In genomic region chr11:75852406-75853017, GRCh38 we compare ENCODE assay signal across 1 cellular context.
TF ChIP-seq lines count a peak whose summit lies in the region.

No MANE protein-coding gene starts in this region.

TF ChIP-seq in HCT116, 20 proteins besides CTCF, POLR2A, EP300 and RAD21 (continued from another document):
- TF ChIP-seq, protein P1, sequence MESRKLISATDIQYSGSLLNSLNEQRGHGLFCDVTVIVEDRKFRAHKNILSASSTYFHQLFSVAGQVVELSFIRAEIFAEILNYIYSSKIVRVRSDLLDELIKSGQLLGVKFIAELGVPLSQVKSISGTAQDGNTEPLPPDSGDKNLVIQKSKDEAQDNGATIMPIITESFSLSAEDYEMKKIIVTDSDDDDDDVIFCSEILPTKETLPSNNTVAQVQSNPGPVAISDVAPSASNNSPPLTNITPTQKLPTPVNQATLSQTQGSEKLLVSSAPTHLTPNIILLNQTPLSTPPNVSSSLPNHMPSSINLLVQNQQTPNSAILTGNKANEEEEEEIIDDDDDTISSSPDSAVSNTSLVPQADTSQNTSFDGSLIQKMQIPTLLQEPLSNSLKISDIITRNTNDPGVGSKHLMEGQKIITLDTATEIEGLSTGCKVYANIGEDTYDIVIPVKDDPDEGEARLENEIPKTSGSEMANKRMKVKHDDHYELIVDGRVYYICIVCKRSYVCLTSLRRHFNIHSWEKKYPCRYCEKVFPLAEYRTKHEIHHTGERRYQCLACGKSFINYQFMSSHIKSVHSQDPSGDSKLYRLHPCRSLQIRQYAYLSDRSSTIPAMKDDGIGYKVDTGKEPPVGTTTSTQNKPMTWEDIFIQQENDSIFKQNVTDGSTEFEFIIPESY (IDR thresholded peaks at IDR 0.05; ENCODE audit: extremely low read depth, insufficient replicate concordance, low read length), result no peak
- TF ChIP-seq JUND (IDR thresholded peaks at IDR 0.05) (no peak), FOSL1 (IDR thresholded peaks at IDR 0.05; ENCODE audit: low read depth) (no peak), EZH2 (IDR thresholded peaks at IDR 0.05) (no peak), EZH2phosphoT487 (IDR thresholded peaks at IDR 0.05; ENCODE audit: borderline replicate concordance) (no peak), ZFX (IDR thresholded peaks at IDR 0.05) (no peak), YY1 (IDR thresholded peaks at IDR 0.05; ENCODE audit: extremely low read depth, insufficient replicate concordance, low read depth, low read length) (no peak), SP1 (IDR thresholded peaks at IDR 0.05; ENCODE audit: low read depth) (no peak), CBX3 (IDR thresholded peaks at IDR 0.05; ENCODE audit: low read depth) (no peak), TCF7L2 (IDR thresholded peaks at IDR 0.05; ENCODE audit: borderline replicate concordance, extremely low read depth, insufficient read depth, insufficient read length) (no peak), EGR1 (IDR thresholded peaks at IDR 0.05; ENCODE audit: low read depth) (no peak), CEBPB (IDR thresholded peaks at IDR 0.05; ENCODE audit: low read depth) (no peak)
